Comparison of ENCODE assay signal across 18 cellular contexts in the genomic region with DNA sequence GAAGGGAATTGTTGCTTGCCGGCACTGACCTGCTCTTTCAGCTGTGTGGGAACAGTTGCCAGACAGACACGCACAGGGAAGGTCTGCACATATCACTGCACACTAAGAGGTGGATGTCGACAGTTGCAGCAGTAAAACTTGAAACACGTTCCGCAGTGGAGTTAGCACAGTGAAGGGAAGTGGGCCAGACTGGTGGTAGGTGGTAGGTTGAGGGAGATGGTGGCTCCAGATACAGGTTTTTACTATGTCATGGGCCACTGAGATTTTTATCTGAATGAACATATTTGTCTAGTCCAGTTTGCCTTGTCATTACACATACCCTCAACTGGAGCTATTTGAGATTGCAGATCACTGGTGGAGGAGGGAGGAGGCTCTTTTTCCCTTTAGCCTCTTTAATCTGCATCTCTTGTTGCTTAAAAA. TPM values are rescaled to one million over a fixed set of nuclear protein-coding genes. Genes with fewer than 3 reads are reported as not detected.
A peak's percentile ranks its signal among the peaks of the same experiment; 100 is the strongest.
DNase-seq lines count a peak whose midpoint lies in the region; ATAC-seq and TF ChIP-seq lines count a peak whose summit lies in the region.
"Had no signal": no experiment of that assay in that cellular context is flagged by ENCODE, and none has a peak within 500 bp of the region (broad histone marks: within the 10 kb centered on the region; RNA-seq: fewer than 3 reads in every experiment).

No MANE protein-coding gene starts in this region.

- H2BK15ac ChIP-seq in mesendoderm (replicated peaks; ENCODE audit: low read depth), result no peak overlapping the region

- H3K79me1 ChIP-seq in trophoblast cell (ENCODE audit: low read length) (peaks cover 2% of the 10 kb centered on the region), mesendoderm (ENCODE audit: low read length) (peaks cover 28% of the 10 kb centered on the region)

- H3K4me1 ChIP-seq in HEK293 (ENCODE audit: control insufficient read depth, insufficient read depth, low read length) (peaks cover 13% of the 10 kb centered on the region; the same call in 1 of the 2 replicates), heart left ventricle (peaks cover 0 to 43% (median 9%) of the 10 kb centered on the region in 12 donors), trophoblast cell (ENCODE audit: control insufficient read depth in 1 of 2, insufficient read depth in 2 of 2, low read length in 2 of 2) (peaks cover 6 to 8% of the 10 kb centered on the region in 2 experiments), mesendoderm (ENCODE audit: control insufficient read depth, low read depth, low read length) (peaks cover 9% of the 10 kb centered on the region)

- H2AFZ ChIP-seq in trophoblast cell (ENCODE audit: insufficient read depth, low read length, poor library complexity), result no peak overlapping the region
- H2AFZ ChIP-seq: parathyroid adenoma had no signal

- no peak for TF ChIP-seq CTCF in HEK293 (tag by site-specific recombination; IDR thresholded peaks at IDR 0.05)
- no peak for TF ChIP-seq CTCF in heart left ventricle (IDR thresholded peaks at IDR 0.05)

- H2BK5ac ChIP-seq in trophoblast cell (ENCODE audit: low read depth, low read length, poor library complexity), result no peak overlapping the region
- H2BK5ac ChIP-seq in mesendoderm (ENCODE audit: low read length), result no peak overlapping the region

- H4K5ac ChIP-seq in mesendoderm (ENCODE audit: low read length), result no peak overlapping the region

- H3K36me3 ChIP-seq in HEK293 (ENCODE audit: control insufficient read depth in 2 of 2, insufficient read depth in 1 of 2, low read length in 2 of 2), result peaks cover 0 to 3% of the 10 kb centered on the region in 2 experiments; a peak in 1 of 3 replicates
- H3K36me3 ChIP-seq in heart left ventricle, result peaks cover 0 to 4% (median 0%) of the 10 kb centered on the region in 9 donors
- H3K36me3 ChIP-seq in trophoblast cell (ENCODE audit: control insufficient read depth in 1 of 2, insufficient read depth in 2 of 2, low read length in 2 of 2), result peaks cover 0 to 3% of the 10 kb centered on the region in 2 experiments
- no peaks in the 10 kb centered on the region for H3K36me3 ChIP-seq in mesendoderm (ENCODE audit: control insufficient read depth, insufficient read depth, low read length)

- CTCF ChIA-PET in activated CD8-positive, alpha-beta memory T cell treated with anti-CD3 and anti-CD28 coated beads, Interleukin-2, amount 10 ng/mL, durations not matched to agents 7 days and 5 days (lab: Charles Lee), result interaction anchor here (1.0 to 1.2 kb wide), 2 partner anchors 112 to 261 kb away, joined by 3 read pairs; no protein-coding TSS in a partner anchor
- CTCF ChIA-PET in HEK293 (lab: Yijun Ruan, JAX), result interaction anchor here (0.6 to 1.2 kb wide), 2 partner anchors 163 to 164 kb away, joined by 3 to 5 read pairs; no protein-coding TSS in a partner anchor

- ATAC-seq in activated CD8-positive, alpha-beta memory T cell treated with anti-CD3 and anti-CD28 coated beads, Interleukin-2, amount 10 ng/mL, durations not matched to agents 7 days and 5 days, result peak; percentile 77
- ATAC-seq in heart left ventricle, result peak in 3 of 4 donors; percentile 49 to 70 (median 54)
- ATAC-seq: HCT116 had no signal

- intact Hi-C loops in heart left ventricle (cut with DNase I), result no loop called here

- TF ChIP-seq POLR2A in heart left ventricle (IDR thresholded peaks at IDR 0.05), result no peak

- H4K91ac ChIP-seq in trophoblast cell (ENCODE audit: low read depth, low read length), result no peak overlapping the region

- H2AK5ac ChIP-seq in trophoblast cell (ENCODE audit: low read length) (no peak overlapping the region), mesendoderm (ENCODE audit: low read length) (no peak overlapping the region)

- H3K36me3 Mint-ChIP-seq in activated CD8-positive, alpha-beta memory T cell treated with anti-CD3 and anti-CD28 coated beads, Interleukin-2, amount 10 ng/mL, durations not matched to agents 7 days and 5 days, result peaks cover 42% of the 10 kb centered on the region

- H3K4me1 Mint-ChIP-seq in activated CD8-positive, alpha-beta memory T cell treated with anti-CD3 and anti-CD28 coated beads, Interleukin-2, amount 10 ng/mL, durations not matched to agents 7 days and 5 days, result peaks cover 60% of the 10 kb centered on the region

- H3K79me2 ChIP-seq in trophoblast cell (ENCODE audit: control insufficient read depth, insufficient read depth, low read length, poor library complexity) (peaks cover 3% of the 10 kb centered on the region), mesendoderm (ENCODE audit: control insufficient read depth, insufficient read depth, low read length) (peaks cover 74% of the 10 kb centered on the region)

- H4K12ac ChIP-seq in trophoblast cell (ENCODE audit: low read depth, low read length), result no peak overlapping the region

- H4K8ac ChIP-seq in trophoblast cell (ENCODE audit: low read depth, low read length) (no peak overlapping the region), mesendoderm (ENCODE audit: low read depth, low read length) (no peak overlapping the region)

- H3K18ac ChIP-seq in trophoblast cell (ENCODE audit: low read length) (no peak overlapping the region), mesendoderm (ENCODE audit: low read length) (no peak overlapping the region)

- H3K23ac ChIP-seq in trophoblast cell (ENCODE audit: low read length) (no peak overlapping the region), mesendoderm (ENCODE audit: low read length) (no peak overlapping the region)

- no peak overlapping the region for H3K14ac ChIP-seq in trophoblast cell (ENCODE audit: low read length)

- no peaks in the 10 kb centered on the region for H3K27me3 Mint-ChIP-seq in activated CD8-positive, alpha-beta memory T cell treated with anti-CD3 and anti-CD28 coated beads, Interleukin-2, amount 10 ng/mL, durations not matched to agents 7 days and 5 days

- H2BK120ac ChIP-seq in trophoblast cell (ENCODE audit: insufficient read depth, low read length, poor library complexity), result no peak overlapping the region
- no peak overlapping the region for H2BK120ac ChIP-seq in mesendoderm (ENCODE audit: low read depth, low read length)

- H3K9me3 ChIP-seq in HEK293 (ENCODE audit: control insufficient read depth, insufficient read depth, low read depth, low read length) (no peaks in the 10 kb centered on the region), heart left ventricle (no peaks in the 10 kb centered on the region), trophoblast cell (ENCODE audit: insufficient read depth, low read depth, low read length) (no peaks in the 10 kb centered on the region)
- H3K9me3 ChIP-seq: MG63 had no signal

- H3K4ac ChIP-seq in trophoblast cell (ENCODE audit: low read depth, low read length) (no peak overlapping the region), mesendoderm (ENCODE audit: low read depth, low read length) (no peak overlapping the region)

- POLR2A ChIA-PET in HEK293 (lab: Yijun Ruan, JAX), result interaction anchor here (1.5 kb wide), 1 partner anchor 14 kb away, joined by 4 read pairs; a partner anchor contains a TSS

- WGBS in heart left ventricle, 4 donors, result 47 to 61% (median 51%) methylated on average over 5 of the region's 5 CpGs
- WGBS in trophoblast cell (ENCODE audit: extremely low coverage, insufficient coverage, insufficient read length), result no CpG with 5 or more reads among the region's 5 CpGs
- WGBS in mesendoderm (ENCODE audit: extremely low coverage, insufficient coverage, low lambda C conversion rate), result no CpG with 5 or more reads among the region's 5 CpGs

- peak; percentile 59 for DNase-seq in activated CD8-positive, alpha-beta memory T cell treated with anti-CD3 and anti-CD28 coated beads, Interleukin-2, amount 10 ng/mL, durations not matched to agents 7 days and 5 days
- DNase-seq in activated CD8-positive, alpha-beta memory T cell treated with anti-CD3 and anti-CD28 coated beads, Interleukin-2, amount 50 U/mL, for 48 hours, result no peak
- DNase-seq in heart left ventricle, result peak in 1 of 5 donors; percentile 36
- DNase-seq in trophoblast cell, result peak; percentile 78 to 88
- no peak for DNase-seq in DMS 273 (lab: John Stamatoyannopoulos, UW; ENCODE audit: unreplicated experiment)
- DNase-seq in mesendoderm, result no peak
- DNase-seq in glomerular visceral epithelial cell (ENCODE audit: extremely low spot score), result no peak
- DNase-seq: anterior cingulate cortex, DMS53, MG63, NCI-H1436 treated with DMSO at 0.1 percent for 48 hours, NCI-H69 had no signal

- H3K4me3 ChIP-seq in HEK293 (ENCODE audit: low read depth, low read length), result no peak overlapping the region
- no peak overlapping the region for H3K4me3 ChIP-seq in heart left ventricle
- no peak overlapping the region for H3K4me3 ChIP-seq in trophoblast cell (ENCODE audit: low read depth, low read length)
- H3K4me3 ChIP-seq in mesendoderm (ENCODE audit: low read length), result no peak overlapping the region
- H3K4me3 ChIP-seq: lung, MG63, skin epidermis had no signal

- H2BK12ac ChIP-seq in trophoblast cell (ENCODE audit: low read length), result no peak overlapping the region

- H3K4me2 ChIP-seq in trophoblast cell (ENCODE audit: low read length), result no peak overlapping the region
- H3K4me2 ChIP-seq in mesendoderm (ENCODE audit: low read length), result no peak overlapping the region

- H3K27me3 ChIP-seq in heart left ventricle (no peaks in the 10 kb centered on the region), trophoblast cell (ENCODE audit: insufficient read depth, low read length) (no peaks in the 10 kb centered on the region), mesendoderm (ENCODE audit: insufficient read depth, low read length, poor library complexity) (no peaks in the 10 kb centered on the region)
- H3K27me3 ChIP-seq: MG63 had no signal

- H3K27ac ChIP-seq in HEK293 (ENCODE audit: extremely low read depth, low read depth, low read length) (no peak overlapping the region), heart left ventricle (no peak overlapping the region), trophoblast cell (ENCODE audit: low read depth, low read length) (no peak overlapping the region), mesendoderm (ENCODE audit: low read depth, low read length) (no peak overlapping the region)
- H3K27ac ChIP-seq: parathyroid adenoma, skin epidermis had no signal

- no peak overlapping the region for H3K27ac Mint-ChIP-seq in activated CD8-positive, alpha-beta memory T cell treated with anti-CD3 and anti-CD28 coated beads, Interleukin-2, amount 10 ng/mL, durations not matched to agents 7 days and 5 days
- H3K27ac Mint-ChIP-seq: CD14-positive monocyte had no signal

- no peaks in the 10 kb centered on the region for H3K9me3 Mint-ChIP-seq in activated CD8-positive, alpha-beta memory T cell treated with anti-CD3 and anti-CD28 coated beads, Interleukin-2, amount 10 ng/mL, durations not matched to agents 7 days and 5 days (ENCODE audit: low read depth)
- H3K9me3 Mint-ChIP-seq: CD14-positive monocyte had no signal

- no peak overlapping the region for H3K56ac ChIP-seq in mesendoderm (ENCODE audit: low read length)

- no peak overlapping the region for H3K4me3 Mint-ChIP-seq in activated CD8-positive, alpha-beta memory T cell treated with anti-CD3 and anti-CD28 coated beads, Interleukin-2, amount 10 ng/mL, durations not matched to agents 7 days and 5 days
- H3K4me3 Mint-ChIP-seq: CD14-positive monocyte had no signal

- H3K9ac ChIP-seq in trophoblast cell (ENCODE audit: low read length) (no peak overlapping the region), mesendoderm (ENCODE audit: low read length) (no peak overlapping the region)
- H3K9ac ChIP-seq: parathyroid adenoma had no signal

RNA-seq across cellular contexts. Expression of a gene that starts 13.5 kb away (rescaled TPM):
- total RNA-seq in activated CD8-positive, alpha-beta memory T cell treated with anti-CD3 and anti-CD28 coated beads, Interleukin-2, amount 10 ng/mL, durations not matched to agents 7 days and 5 days, result 100 to 1,000 TPM in 1 of 2 experiments, 10 to 100 TPM in 1; 82.9 to 124 TPM
- 10 to 100 TPM; 21.8 to 59.8 (median 35.6) TPM for total RNA-seq in heart left ventricle
- 10 to 100 TPM; 52.0 to 61.7 TPM for polyA plus RNA-seq in heart left ventricle
- polyA plus RNA-seq in trophoblast cell (2013), result 172 TPM in 2 replicates
- 190 TPM for polyA plus RNA-seq in mesendoderm (2013, experiment 1 of 2)
- 187 TPM for polyA plus RNA-seq in mesendoderm (2013, experiment 2 of 2)

RNA-seq across cellular contexts. Expression of a gene that starts 13.5 kb away (rescaled TPM):
- 10 to 100 TPM; 29.2 to 34.7 TPM for total RNA-seq in activated CD8-positive, alpha-beta memory T cell treated with anti-CD3 and anti-CD28 coated beads, Interleukin-2, amount 10 ng/mL, durations not matched to agents 7 days and 5 days
- 1 to 10 TPM; 2.4 to 6.2 (median 3.6) TPM for total RNA-seq in heart left ventricle
- polyA plus RNA-seq in heart left ventricle, result 1 to 10 TPM; 1.1 to 2.0 TPM
- polyA plus RNA-seq in trophoblast cell (2013), result 4.2 and 4.5 TPM in 2 replicates
- polyA plus RNA-seq in mesendoderm (2013, experiment 1 of 2), result 2.9 TPM
- 2.9 TPM for polyA plus RNA-seq in mesendoderm (2013, experiment 2 of 2)

Comparison
In these comparisons a context has a peak if more than half of its experiments do, and no peak if none do; other contexts are left out.
1. DNase-seq: peak in activated CD8-positive, alpha-beta memory T cell treated with anti-CD3 and anti-CD28 coated beads, Interleukin-2, amount 10 ng/mL, durations not matched to agents 7 days and 5 days (single experiment) and trophoblast cell (2 of 2); none in activated CD8-positive, alpha-beta memory T cell treated with anti-CD3 and anti-CD28 coated beads, Interleukin-2, amount 50 U/mL, for 48 hours (single experiment), DMS 273 (single experiment), mesendoderm (single experiment) and glomerular visceral epithelial cell (single experiment).
2. RNA of a gene that starts 13.5 kb away (total RNA-seq): 29.2 to 34.7 TPM in activated CD8-positive, alpha-beta memory T cell treated with anti-CD3 and anti-CD28 coated beads, Interleukin-2, amount 10 ng/mL, durations not matched to agents 7 days and 5 days; 2.4 to 6.2 TPM in heart left ventricle; every median in the first group is over 4 times any median in the second.